1 cellular context compared by ENCODE assay signal in the genomic region with DNA sequence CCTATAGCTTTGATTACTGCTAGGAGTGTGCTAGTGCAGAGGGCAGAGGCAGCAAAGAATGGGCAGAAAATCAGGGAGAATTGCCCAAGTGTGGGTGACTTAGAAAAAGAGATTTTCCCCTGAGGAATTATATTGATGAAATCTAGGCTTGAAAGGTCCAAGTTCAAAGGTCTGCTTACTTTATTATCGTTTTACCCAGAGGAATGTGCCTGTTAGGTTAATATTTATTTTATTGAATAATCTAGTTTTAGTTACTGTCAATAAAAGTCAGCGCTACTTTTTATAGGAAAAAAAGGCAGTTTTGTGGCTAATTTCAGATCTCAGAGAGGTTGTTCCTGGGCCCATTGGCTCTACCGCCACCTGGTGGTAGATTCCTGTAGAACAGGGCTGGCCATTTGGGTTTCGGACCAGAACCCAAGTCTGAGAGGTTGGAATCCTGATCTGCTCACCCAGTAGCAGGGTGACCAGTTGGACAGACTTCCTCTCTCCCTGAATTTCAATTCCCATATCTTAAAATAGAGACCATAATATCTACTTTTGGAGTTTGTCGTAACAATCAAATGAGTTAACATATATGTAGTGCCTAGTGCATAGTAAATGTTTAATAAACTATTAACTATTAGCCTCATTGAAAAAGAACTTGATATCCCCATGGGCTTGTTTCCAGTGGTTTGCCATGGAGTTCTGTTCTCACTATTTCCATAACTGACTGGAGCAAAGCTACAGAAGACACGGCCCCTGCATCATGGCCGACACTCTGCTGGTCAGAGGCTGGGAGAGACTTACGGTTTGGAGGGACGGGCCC.
TF ChIP-seq lines count a peak whose summit lies in the region.

No MANE protein-coding gene starts in this region.

TF ChIP-seq in GM12878, 131 proteins besides CTCF, POLR2A, EP300 and RAD21 (continued from another document):
- TF ChIP-seq, protein P1, sequence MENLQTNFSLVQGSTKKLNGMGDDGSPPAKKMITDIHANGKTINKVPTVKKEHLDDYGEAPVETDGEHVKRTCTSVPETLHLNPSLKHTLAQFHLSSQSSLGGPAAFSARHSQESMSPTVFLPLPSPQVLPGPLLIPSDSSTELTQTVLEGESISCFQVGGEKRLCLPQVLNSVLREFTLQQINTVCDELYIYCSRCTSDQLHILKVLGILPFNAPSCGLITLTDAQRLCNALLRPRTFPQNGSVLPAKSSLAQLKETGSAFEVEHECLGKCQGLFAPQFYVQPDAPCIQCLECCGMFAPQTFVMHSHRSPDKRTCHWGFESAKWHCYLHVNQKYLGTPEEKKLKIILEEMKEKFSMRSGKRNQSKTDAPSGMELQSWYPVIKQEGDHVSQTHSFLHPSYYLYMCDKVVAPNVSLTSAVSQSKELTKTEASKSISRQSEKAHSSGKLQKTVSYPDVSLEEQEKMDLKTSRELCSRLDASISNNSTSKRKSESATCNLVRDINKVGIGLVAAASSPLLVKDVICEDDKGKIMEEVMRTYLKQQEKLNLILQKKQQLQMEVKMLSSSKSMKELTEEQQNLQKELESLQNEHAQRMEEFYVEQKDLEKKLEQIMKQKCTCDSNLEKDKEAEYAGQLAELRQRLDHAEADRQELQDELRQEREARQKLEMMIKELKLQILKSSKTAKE (IDR thresholded peaks at IDR 0.05; ENCODE audit: low read depth, poor library complexity, severe bottlenecking): peak; percentile 23
- TF ChIP-seq FOXM1 (IDR thresholded peaks at IDR 0.05; ENCODE audit: low read depth, low read length) (0 out of 2 replicates have a peak, but pooled peaks have one; percentile 32), SMC3 (IDR thresholded peaks at IDR 0.05; ENCODE audit: borderline replicate concordance, low read length) (peak; percentile 93), RFX5 (IDR thresholded peaks at IDR 0.05; ENCODE audit: low read depth, low read length) (no peak), ZNF207 (IDR thresholded peaks at IDR 0.05; ENCODE audit: borderline replicate concordance) (no peak), KDM1A (IDR thresholded peaks at IDR 0.05; ENCODE audit: borderline replicate concordance) (no peak), ZZZ3 (IDR thresholded peaks at IDR 0.05; ENCODE audit: control insufficient read depth, insufficient read length, low read depth) (no peak), ZNF274 (IDR thresholded peaks at IDR 0.05; ENCODE audit: insufficient read depth, insufficient read length) (no peak), WRNIP1 (IDR thresholded peaks at IDR 0.05; ENCODE audit: borderline replicate concordance, low read depth, low read length) (no peak), JUNB (IDR thresholded peaks at IDR 0.05) (no peak), CHD2 (IDR thresholded peaks at IDR 0.05; ENCODE audit: borderline replicate concordance, low read depth, low read length) (no peak), USF2 (IDR thresholded peaks at IDR 0.05; ENCODE audit: borderline replicate concordance, low read depth, low read length) (no peak), SMAD1 (IDR thresholded peaks at IDR 0.05; ENCODE audit: low read depth, partially characterized antibody) (no peak), BRCA1 (IDR thresholded peaks at IDR 0.05; ENCODE audit: low read depth, low read length) (no peak), PAX8 (IDR thresholded peaks at IDR 0.05) (no peak), RUNX3 (IDR thresholded peaks at IDR 0.05; ENCODE audit: low read length) (0 out of 2 replicates have a peak, but pooled peaks have one; percentile 37), ZNF384 (IDR thresholded peaks at IDR 0.05; ENCODE audit: borderline replicate concordance, low read depth, low read length) (no peak), ESRRA (IDR thresholded peaks at IDR 0.05; ENCODE audit: low read length) (no peak), ASH2L (IDR thresholded peaks at IDR 0.05; ENCODE audit: borderline replicate concordance, low read depth) (no peak)
- TF ChIP-seq, protein P2, sequence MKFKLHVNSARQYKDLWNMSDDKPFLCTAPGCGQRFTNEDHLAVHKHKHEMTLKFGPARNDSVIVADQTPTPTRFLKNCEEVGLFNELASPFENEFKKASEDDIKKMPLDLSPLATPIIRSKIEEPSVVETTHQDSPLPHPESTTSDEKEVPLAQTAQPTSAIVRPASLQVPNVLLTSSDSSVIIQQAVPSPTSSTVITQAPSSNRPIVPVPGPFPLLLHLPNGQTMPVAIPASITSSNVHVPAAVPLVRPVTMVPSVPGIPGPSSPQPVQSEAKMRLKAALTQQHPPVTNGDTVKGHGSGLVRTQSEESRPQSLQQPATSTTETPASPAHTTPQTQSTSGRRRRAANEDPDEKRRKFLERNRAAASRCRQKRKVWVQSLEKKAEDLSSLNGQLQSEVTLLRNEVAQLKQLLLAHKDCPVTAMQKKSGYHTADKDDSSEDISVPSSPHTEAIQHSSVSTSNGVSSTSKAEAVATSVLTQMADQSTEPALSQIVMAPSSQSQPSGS (IDR thresholded peaks at IDR 0.05; ENCODE audit: low read length): no peak
- TF ChIP-seq, protein P3, sequence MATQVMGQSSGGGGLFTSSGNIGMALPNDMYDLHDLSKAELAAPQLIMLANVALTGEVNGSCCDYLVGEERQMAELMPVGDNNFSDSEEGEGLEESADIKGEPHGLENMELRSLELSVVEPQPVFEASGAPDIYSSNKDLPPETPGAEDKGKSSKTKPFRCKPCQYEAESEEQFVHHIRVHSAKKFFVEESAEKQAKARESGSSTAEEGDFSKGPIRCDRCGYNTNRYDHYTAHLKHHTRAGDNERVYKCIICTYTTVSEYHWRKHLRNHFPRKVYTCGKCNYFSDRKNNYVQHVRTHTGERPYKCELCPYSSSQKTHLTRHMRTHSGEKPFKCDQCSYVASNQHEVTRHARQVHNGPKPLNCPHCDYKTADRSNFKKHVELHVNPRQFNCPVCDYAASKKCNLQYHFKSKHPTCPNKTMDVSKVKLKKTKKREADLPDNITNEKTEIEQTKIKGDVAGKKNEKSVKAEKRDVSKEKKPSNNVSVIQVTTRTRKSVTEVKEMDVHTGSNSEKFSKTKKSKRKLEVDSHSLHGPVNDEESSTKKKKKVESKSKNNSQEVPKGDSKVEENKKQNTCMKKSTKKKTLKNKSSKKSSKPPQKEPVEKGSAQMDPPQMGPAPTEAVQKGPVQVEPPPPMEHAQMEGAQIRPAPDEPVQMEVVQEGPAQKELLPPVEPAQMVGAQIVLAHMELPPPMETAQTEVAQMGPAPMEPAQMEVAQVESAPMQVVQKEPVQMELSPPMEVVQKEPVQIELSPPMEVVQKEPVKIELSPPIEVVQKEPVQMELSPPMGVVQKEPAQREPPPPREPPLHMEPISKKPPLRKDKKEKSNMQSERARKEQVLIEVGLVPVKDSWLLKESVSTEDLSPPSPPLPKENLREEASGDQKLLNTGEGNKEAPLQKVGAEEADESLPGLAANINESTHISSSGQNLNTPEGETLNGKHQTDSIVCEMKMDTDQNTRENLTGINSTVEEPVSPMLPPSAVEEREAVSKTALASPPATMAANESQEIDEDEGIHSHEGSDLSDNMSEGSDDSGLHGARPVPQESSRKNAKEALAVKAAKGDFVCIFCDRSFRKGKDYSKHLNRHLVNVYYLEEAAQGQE (IDR thresholded peaks at IDR 0.05; ENCODE audit: low read depth, low read length): no peak
- TF ChIP-seq, protein P4, sequence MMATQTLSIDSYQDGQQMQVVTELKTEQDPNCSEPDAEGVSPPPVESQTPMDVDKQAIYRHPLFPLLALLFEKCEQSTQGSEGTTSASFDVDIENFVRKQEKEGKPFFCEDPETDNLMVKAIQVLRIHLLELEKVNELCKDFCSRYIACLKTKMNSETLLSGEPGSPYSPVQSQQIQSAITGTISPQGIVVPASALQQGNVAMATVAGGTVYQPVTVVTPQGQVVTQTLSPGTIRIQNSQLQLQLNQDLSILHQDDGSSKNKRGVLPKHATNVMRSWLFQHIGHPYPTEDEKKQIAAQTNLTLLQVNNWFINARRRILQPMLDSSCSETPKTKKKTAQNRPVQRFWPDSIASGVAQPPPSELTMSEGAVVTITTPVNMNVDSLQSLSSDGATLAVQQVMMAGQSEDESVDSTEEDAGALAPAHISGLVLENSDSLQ (IDR thresholded peaks at IDR 0.05): no peak
- TF ChIP-seq, protein P5, sequence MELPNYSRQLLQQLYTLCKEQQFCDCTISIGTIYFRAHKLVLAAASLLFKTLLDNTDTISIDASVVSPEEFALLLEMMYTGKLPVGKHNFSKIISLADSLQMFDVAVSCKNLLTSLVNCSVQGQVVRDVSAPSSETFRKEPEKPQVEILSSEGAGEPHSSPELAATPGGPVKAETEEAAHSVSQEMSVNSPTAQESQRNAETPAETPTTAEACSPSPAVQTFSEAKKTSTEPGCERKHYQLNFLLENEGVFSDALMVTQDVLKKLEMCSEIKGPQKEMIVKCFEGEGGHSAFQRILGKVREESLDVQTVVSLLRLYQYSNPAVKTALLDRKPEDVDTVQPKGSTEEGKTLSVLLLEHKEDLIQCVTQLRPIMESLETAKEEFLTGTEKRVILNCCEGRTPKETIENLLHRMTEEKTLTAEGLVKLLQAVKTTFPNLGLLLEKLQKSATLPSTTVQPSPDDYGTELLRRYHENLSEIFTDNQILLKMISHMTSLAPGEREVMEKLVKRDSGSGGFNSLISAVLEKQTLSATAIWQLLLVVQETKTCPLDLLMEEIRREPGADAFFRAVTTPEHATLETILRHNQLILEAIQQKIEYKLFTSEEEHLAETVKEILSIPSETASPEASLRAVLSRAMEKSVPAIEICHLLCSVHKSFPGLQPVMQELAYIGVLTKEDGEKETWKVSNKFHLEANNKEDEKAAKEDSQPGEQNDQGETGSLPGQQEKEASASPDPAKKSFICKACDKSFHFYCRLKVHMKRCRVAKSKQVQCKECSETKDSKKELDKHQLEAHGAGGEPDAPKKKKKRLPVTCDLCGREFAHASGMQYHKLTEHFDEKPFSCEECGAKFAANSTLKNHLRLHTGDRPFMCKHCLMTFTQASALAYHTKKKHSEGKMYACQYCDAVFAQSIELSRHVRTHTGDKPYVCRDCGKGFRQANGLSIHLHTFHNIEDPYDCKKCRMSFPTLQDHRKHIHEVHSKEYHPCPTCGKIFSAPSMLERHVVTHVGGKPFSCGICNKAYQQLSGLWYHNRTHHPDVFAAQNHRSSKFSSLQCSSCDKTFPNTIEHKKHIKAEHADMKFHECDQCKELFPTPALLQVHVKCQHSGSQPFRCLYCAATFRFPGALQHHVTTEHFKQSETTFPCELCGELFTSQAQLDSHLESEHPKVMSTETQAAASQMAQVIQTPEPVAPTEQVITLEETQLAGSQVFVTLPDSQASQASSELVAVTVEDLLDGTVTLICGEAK (IDR thresholded peaks at IDR 0.05; ENCODE audit: borderline replicate concordance): no peak
